Comparison of ENCODE assay signal across 15 cellular contexts in the genomic region with DNA sequence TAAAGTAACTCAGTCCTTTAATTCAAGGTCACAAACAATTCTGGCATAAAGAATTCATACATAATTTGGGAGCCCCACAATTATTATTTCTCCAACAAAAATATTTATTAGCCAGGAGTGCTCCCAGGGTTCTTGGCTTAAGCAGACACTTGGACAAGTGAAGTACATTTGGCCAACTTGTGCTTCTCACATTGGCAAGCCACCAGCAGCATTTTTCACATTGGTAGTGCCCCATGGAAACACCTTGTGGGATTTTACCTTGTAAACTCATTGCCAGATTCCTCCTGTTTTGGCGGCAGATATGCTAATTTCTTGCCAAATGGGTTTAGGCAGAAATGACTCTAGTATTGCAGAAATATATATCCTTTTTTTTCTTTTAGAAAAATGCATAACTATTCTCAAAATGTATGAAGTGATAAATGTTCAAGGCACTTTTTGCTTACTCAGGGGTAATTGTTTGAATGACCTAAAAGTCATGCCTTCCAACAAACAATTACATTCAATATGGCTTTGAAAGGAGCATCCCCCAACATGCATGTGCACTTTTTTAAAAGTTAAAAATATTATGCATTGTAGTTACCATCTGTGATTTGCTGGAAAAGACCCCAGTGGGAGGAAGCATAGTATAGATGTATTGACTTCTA.
"Had no signal": no experiment of that assay in that cellular context is flagged by ENCODE, and none has a peak within 500 bp of the region (broad histone marks: within the 10 kb centered on the region; RNA-seq: fewer than 3 reads in every experiment).

No MANE protein-coding gene starts in this region.

- H3K27me3 ChIP-seq: cardiac muscle cell, transverse colon had no signal

- H3K9me3 Mint-ChIP-seq: activated T-cell treated with anti-CD3 and anti-CD28 coated beads, Interleukin-2, amount 50 U/mL, for 24 hours; nephron had no signal

- H3K27ac Mint-ChIP-seq: activated T-cell treated with anti-CD3 and anti-CD28 coated beads, Interleukin-2, amount 50 U/mL, for 24 hours had no signal

- H3K36me3 ChIP-seq: cardiac muscle cell, left ventricle myocardium inferior, transverse colon had no signal

- H3K4me3 Mint-ChIP-seq: activated T-cell treated with anti-CD3 and anti-CD28 coated beads, Interleukin-2, amount 50 U/mL, for 24 hours; nephron had no signal

- DNase-seq: activated CD4-positive, alpha-beta T cell treated with anti-CD3 and anti-CD28 coated beads for 1 hour; activated CD4-positive, alpha-beta T cell treated with anti-CD3 and anti-CD28 coated beads, Interleukin-2, amount 50 U/mL, for 48 hours; activated naive CD4-positive, alpha-beta T cell treated with anti-CD3 and anti-CD28 coated beads, Interleukin-2, amount 50 U/mL, for 16 hours; activated T-cell treated with anti-CD3 and anti-CD28 coated beads, Interleukin-2, amount 50 U/mL, for 24 hours; hippocampal formation; left ventricle myocardium inferior; mesenchymal stem cell; stimulated activated CD4-positive, alpha-beta T cell treated with anti-CD3 and anti-CD28 coated beads, Interleukin-15, amount 100 ng/mL, for 24 hours; stimulated activated CD4-positive, alpha-beta T cell treated with anti-CD3 and anti-CD28 coated beads, Interleukin-4, amount 100 ng/mL, for 1 hour; stimulated activated naive CD4-positive, alpha-beta T cell; transverse colon had no signal

- H3K27ac ChIP-seq: cardiac muscle cell, left ventricle myocardium inferior, transverse colon, VCaP had no signal

- H3K9me3 ChIP-seq: left ventricle myocardium inferior, transverse colon had no signal

- H3K4me3 ChIP-seq: cardiac muscle cell, left ventricle myocardium inferior, skin epidermis, transverse colon had no signal
